ENCODE assay signal across 1 cellular context in the genomic region with DNA sequence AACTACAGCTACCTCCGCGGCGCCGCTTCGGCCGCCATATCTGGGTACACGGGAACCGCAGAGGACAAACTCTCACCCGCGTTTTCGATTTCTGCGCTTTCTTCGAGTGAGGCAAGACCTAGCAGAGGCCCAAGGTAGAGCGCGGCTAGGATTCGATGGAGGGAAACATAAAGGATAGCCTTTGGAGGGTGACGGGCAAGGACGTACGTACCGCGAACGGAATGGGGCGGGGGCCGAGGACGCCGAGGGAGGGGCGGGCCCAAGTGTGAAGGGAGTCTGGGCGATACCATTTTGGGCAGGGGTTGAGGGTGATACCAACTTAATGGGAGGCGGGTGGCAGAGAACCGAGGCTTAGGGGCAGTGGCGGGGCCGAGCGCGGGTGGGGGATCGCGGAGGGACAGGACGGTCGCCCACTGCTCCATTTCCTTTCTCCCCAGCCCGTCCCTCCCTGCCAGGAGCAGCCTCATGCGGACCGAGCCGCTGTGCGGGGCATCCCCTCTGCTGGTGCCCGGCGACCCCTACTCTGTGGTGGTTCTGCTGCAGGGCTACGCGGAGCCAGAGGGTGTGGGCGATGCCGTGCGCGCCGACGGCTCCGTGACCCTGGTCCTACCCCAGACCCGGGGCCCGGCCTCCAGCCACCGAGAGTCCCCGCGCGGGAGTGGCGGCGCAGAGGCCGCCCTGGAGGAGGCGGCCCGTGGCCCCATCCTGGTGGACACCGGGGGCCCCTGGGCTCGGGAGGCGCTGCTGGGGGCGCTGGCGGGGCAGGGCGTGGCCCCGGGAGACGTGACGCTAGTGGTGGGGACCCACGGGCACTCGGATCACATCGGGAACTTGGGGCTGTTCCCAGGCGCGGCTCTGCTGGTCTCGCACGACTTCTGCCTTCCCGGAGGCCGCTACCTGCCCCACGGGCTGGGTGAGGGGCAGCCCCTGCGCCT.
TF ChIP-seq lines count a peak whose summit lies in the region.

MBLAC1 (plus strand) TSS at position 37 of the 935 bp plus-strand sequence; CDS start at position 466, 429 bp downstream.

TF ChIP-seq in H1, 55 proteins besides CTCF, POLR2A, EP300 and RAD21 (continued from another document):
- TF ChIP-seq SIRT6 (IDR thresholded peaks at IDR 0.05; ENCODE audit: low read length), result no peak
- TF ChIP-seq RFX5 (IDR thresholded peaks at IDR 0.05; ENCODE audit: borderline replicate concordance, low read depth, low read length), result no peak
- no peak for TF ChIP-seq MAFK (IDR thresholded peaks at IDR 0.05; ENCODE audit: low read depth, low read length)
